ENCODE assay signal across 1 cellular context in the genomic region with DNA sequence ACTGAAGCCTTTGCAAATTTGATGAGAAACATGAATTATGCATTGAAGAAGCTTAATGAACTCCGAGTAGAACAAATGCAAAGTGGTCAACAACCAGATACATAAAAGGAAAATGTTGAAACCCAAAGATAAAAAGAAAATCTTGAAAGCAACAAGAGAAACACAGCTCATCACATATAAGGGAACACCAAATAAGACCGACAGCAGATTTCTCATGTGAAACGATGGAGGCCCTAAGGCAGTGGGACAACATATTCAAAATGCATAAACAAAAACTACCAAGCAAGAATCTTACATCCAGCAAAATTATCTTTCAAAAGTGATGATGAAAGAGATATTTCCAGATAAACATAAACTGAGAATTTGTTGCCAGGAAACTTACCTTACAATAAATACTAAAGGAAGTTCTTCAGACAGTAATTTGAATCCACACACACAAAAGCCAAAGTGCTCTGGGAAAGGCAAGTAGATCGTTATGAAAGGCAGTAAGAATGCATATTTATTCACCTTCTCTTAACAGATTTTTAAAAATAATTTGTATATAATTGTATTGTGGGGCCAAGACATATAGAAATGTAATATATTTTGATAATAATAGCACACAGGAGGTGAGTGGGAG.
A peak's percentile ranks its signal among the peaks of the same experiment; 100 is the strongest.
TF ChIP-seq lines count a peak whose summit lies in the region.

No MANE protein-coding gene starts in this region.

TF ChIP-seq in GM12878, 131 proteins besides CTCF, POLR2A, EP300 and RAD21:
- TF ChIP-seq CBX5 (IDR thresholded peaks at IDR 0.05; ENCODE audit: low read depth) = peak; percentile 96
- no peak for TF ChIP-seq ZNF622 (IDR thresholded peaks at IDR 0.05)
